Comparison of ENCODE assay signal across 19 cellular contexts in the genomic region with DNA sequence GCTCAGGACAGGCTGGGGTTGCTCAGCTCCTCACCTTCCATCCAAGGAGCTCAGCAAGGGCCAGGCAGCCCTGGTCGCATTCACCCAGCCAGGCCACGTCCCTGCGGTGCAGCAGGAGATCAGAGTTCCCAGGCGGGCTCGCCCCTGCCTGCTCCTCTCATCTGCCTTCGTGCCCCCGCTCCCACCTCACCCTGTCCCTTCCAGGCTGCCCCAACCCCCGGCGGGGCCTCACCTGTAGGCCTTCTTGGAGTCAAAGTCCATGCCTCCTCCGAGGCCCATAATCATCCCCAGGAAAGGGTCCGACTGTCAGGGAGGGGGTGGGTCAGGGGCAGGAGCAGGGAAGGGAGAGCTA. TPM values are rescaled to one million over a fixed set of nuclear protein-coding genes. Genes with fewer than 3 reads are reported as not detected.
DNase-seq lines count a peak whose midpoint lies in the region; ATAC-seq and TF ChIP-seq lines count a peak whose summit lies in the region.
"Had no signal": no experiment of that assay in that cellular context is flagged by ENCODE, and none has a peak within 500 bp of the region (broad histone marks: within the 10 kb centered on the region; RNA-seq: fewer than 3 reads in every experiment).

No MANE protein-coding gene starts in this region.

- DNase-seq in activated naive CD4-positive, alpha-beta T cell treated with anti-CD3 and anti-CD28 coated beads for 36 hours, result no peak
- DNase-seq in activated naive CD4-positive, alpha-beta T cell treated with anti-CD3 and anti-CD28 coated beads, Interleukin-2, amount 50 U/mL, for 16 hours, result no peak
- no peak for DNase-seq in activated naive CD8-positive, alpha-beta T cell treated with anti-CD3 and anti-CD28 coated beads, Interleukin-2, amount 50 U/mL, for 24 hours
- peak; percentile 81 for DNase-seq in spleen
- no peak for DNase-seq in H4 (ENCODE audit: low spot score)
- DNase-seq: Calu3; effector CD4-positive, alpha-beta T cell; kidney glomerular epithelial cell; midbrain; NCI-H187; OCI-M1; stimulated activated CD4-positive, alpha-beta T cell treated with anti-CD3 and anti-CD28 coated beads, Interleukin-2, amount 100 ng/mL, for 48 hours had no signal

- no peak for TF ChIP-seq POLR2A in spleen (IDR thresholded peaks at IDR 0.05)

- 91 to 97% (median 93%) methylated on average over 11 of the region's 11 CpGs for WGBS in spleen, 5 donors

- peaks cover 13% of the 10 kb centered on the region for H3K36me3 Mint-ChIP-seq in activated naive CD4-positive, alpha-beta T cell treated with anti-CD3 and anti-CD28 coated beads for 36 hours (ENCODE audit: low read depth)
- peaks cover 2% of the 10 kb centered on the region for H3K36me3 Mint-ChIP-seq in activated naive CD8-positive, alpha-beta T cell treated with anti-CD3 and anti-CD28 coated beads, Interleukin-2, amount 50 U/mL, for 24 hours (ENCODE audit: low read depth)

- no peak overlapping the region for H3K4me3 Mint-ChIP-seq in activated naive CD4-positive, alpha-beta T cell treated with anti-CD3 and anti-CD28 coated beads for 36 hours
- no peak overlapping the region for H3K4me3 Mint-ChIP-seq in activated naive CD8-positive, alpha-beta T cell treated with anti-CD3 and anti-CD28 coated beads, Interleukin-2, amount 50 U/mL, for 24 hours

- H3K9ac ChIP-seq in OCI-LY1 (ENCODE audit: low read length), result peak overlapping the region; percentile 92; the same call in 1 of the 2 replicates

- H3K27ac Mint-ChIP-seq in activated naive CD4-positive, alpha-beta T cell treated with anti-CD3 and anti-CD28 coated beads for 36 hours, result peak overlapping the region; percentile 99
- H3K27ac Mint-ChIP-seq in activated naive CD8-positive, alpha-beta T cell treated with anti-CD3 and anti-CD28 coated beads, Interleukin-2, amount 50 U/mL, for 24 hours, result peak overlapping the region; percentile 97

- H3K27me3 ChIP-seq in OCI-LY1 (ENCODE audit: insufficient read depth, low read length), result no peaks in the 10 kb centered on the region
- H3K27me3 ChIP-seq in spleen (replicated peaks in 1 of 7), result no peaks in the 10 kb centered on the region

- H3F3A ChIP-seq in OCI-LY1 (ENCODE audit: insufficient read depth, low read length), result no peaks in the 10 kb centered on the region; the same call in 1 of the 2 replicates

- TF ChIP-seq CTCF in OCI-LY1 (IDR thresholded peaks at IDR 0.05; ENCODE audit: low read length), result no peak
- TF ChIP-seq CTCF in spleen (IDR thresholded peaks at IDR 0.05 in 8 of 11, conservative IDR thresholded peaks at IDR 0.05 in 3 of 11), result no peak

- CTCF ChIA-PET in activated naive CD4-positive, alpha-beta T cell treated with anti-CD3 and anti-CD28 coated beads for 36 hours (lab: Charles Lee), result interaction anchor here (0.7 to 5.7 kb wide), 7 partner anchors 9 to 477 kb away, joined by 3 to 54 read pairs (median 5); partner anchors contain the start of genes ECH1, FAM98C, MRPS12 and SARS2

- no peaks in the 10 kb centered on the region for H3K9me2 ChIP-seq in OCI-LY1 (ENCODE audit: low read depth, low read length)

- H3K4me3 ChIP-seq in OCI-LY1 (ENCODE audit: low read depth, low read length, poor library complexity, severe bottlenecking), result no peak overlapping the region
- peak overlapping the region in 1 of 8 donors; percentile 65 for H3K4me3 ChIP-seq in spleen

- H4K20me1 ChIP-seq in OCI-LY1 (ENCODE audit: insufficient read depth, low read length), result no peaks in the 10 kb centered on the region

- no peaks in the 10 kb centered on the region for H3K27me3 Mint-ChIP-seq in activated naive CD4-positive, alpha-beta T cell treated with anti-CD3 and anti-CD28 coated beads for 36 hours (ENCODE audit: low read depth)
- no peaks in the 10 kb centered on the region for H3K27me3 Mint-ChIP-seq in activated naive CD8-positive, alpha-beta T cell treated with anti-CD3 and anti-CD28 coated beads, Interleukin-2, amount 50 U/mL, for 24 hours

- H3K4me1 ChIP-seq in OCI-LY1 (ENCODE audit: insufficient read depth, low read length, severe bottlenecking) (peaks cover 30% of the 10 kb centered on the region), spleen (peaks cover 13 to 44% (median 26%) of the 10 kb centered on the region in 6 donors)

- H2AFZ ChIP-seq in OCI-LY1 (ENCODE audit: low read length), result no peak overlapping the region

- ATAC-seq in activated naive CD8-positive, alpha-beta T cell treated with anti-CD3 and anti-CD28 coated beads, Interleukin-2, amount 50 U/mL, for 24 hours, result no peak
- ATAC-seq in GM21528 (IDR thresholded peaks at IDR 0.05; ENCODE audit: low FRiP score, unreplicated experiment) (no peak), GM18858 (IDR thresholded peaks at IDR 0.05; ENCODE audit: unreplicated experiment) (no peak)
- ATAC-seq: HCT116 had no signal

- intact Hi-C loops in activated naive CD4-positive, alpha-beta T cell treated with anti-CD3 and anti-CD28 coated beads for 36 hours (cut with micrococcal nuclease), result no loop called here
- intact Hi-C loops in spleen (cut with DNase I; ENCODE audit: low total_unique reads), result no loop called here

- peaks cover 29% of the 10 kb centered on the region for H3K4me1 Mint-ChIP-seq in activated naive CD4-positive, alpha-beta T cell treated with anti-CD3 and anti-CD28 coated beads for 36 hours (ENCODE audit: low read depth)
- H3K4me1 Mint-ChIP-seq in activated naive CD8-positive, alpha-beta T cell treated with anti-CD3 and anti-CD28 coated beads, Interleukin-2, amount 50 U/mL, for 24 hours, result peaks cover 29% of the 10 kb centered on the region

- no peaks in the 10 kb centered on the region for H3K79me2 ChIP-seq in OCI-LY1 (ENCODE audit: insufficient read depth, low read length)

- no peaks in the 10 kb centered on the region for H3K9me3 Mint-ChIP-seq in activated naive CD4-positive, alpha-beta T cell treated with anti-CD3 and anti-CD28 coated beads for 36 hours
- H3K9me3 Mint-ChIP-seq in activated naive CD8-positive, alpha-beta T cell treated with anti-CD3 and anti-CD28 coated beads, Interleukin-2, amount 50 U/mL, for 24 hours, result no peaks in the 10 kb centered on the region

- H3K36me3 ChIP-seq in OCI-LY1 (ENCODE audit: insufficient read depth, low read length) (no peaks in the 10 kb centered on the region), spleen (peaks cover 0 to 70% (median 25%) of the 10 kb centered on the region in 6 donors)

- no peak overlapping the region for H3K4me2 ChIP-seq in OCI-LY1 (ENCODE audit: low read length)

- H3K9me3 ChIP-seq in OCI-LY1 (ENCODE audit: low read length) (no peaks in the 10 kb centered on the region), spleen (no peaks in the 10 kb centered on the region)

- peak overlapping the region; percentile 95 for H3K27ac ChIP-seq in OCI-LY1 (ENCODE audit: low read depth, low read length, poor library complexity, severe bottlenecking)
- H3K27ac ChIP-seq in spleen, result peak overlapping the region; percentile 92 to 98 (median 94)

RNA-seq across cellular contexts. Expression of gene RINL, which starts 1.3 kb away (rescaled TPM):
- 100 to 1,000 TPM; 107 to 117 TPM for total RNA-seq in activated naive CD4-positive, alpha-beta T cell treated with anti-CD3 and anti-CD28 coated beads for 36 hours
- total RNA-seq in spleen, result 10 to 100 TPM; 14.5 to 31.3 (median 26.5) TPM
- 10 to 100 TPM; 26.6 to 42.5 (median 36.0) TPM for polyA plus RNA-seq in spleen
- total RNA-seq in H4 (2014; rRNA removed; shearing (Covaris generic)), result 0.23 and 1.2 TPM in 2 replicates

RNA-seq across cellular contexts. Expression of gene SIRT2, which starts 20.0 kb away (rescaled TPM):
- 10 to 100 TPM; 18.2 to 19.6 TPM for total RNA-seq in activated naive CD4-positive, alpha-beta T cell treated with anti-CD3 and anti-CD28 coated beads for 36 hours
- total RNA-seq in spleen, result 10 to 100 TPM; 44.5 to 81.0 (median 61.8) TPM
- polyA plus RNA-seq in spleen, result 10 to 100 TPM; 25.8 to 45.1 (median 30.7) TPM
- 64.6 and 74.6 TPM in 2 replicates for total RNA-seq in H4 (2014; rRNA removed; shearing (Covaris generic))

RNA-seq across cellular contexts. Expression of gene NFKBIB, which starts 20.4 kb away (rescaled TPM):
- total RNA-seq in activated naive CD4-positive, alpha-beta T cell treated with anti-CD3 and anti-CD28 coated beads for 36 hours, result 10 to 100 TPM; 47.2 to 52.7 TPM
- total RNA-seq in spleen, result 10 to 100 TPM; 18.1 to 29.0 (median 21.1) TPM
- 10 to 100 TPM; 22.8 to 33.5 (median 23.5) TPM for polyA plus RNA-seq in spleen
- 19.2 and 19.6 TPM in 2 replicates for total RNA-seq in H4 (2014; rRNA removed; shearing (Covaris generic))

RNA-seq across cellular contexts. Expression of gene HNRNPL, which starts 29.6 kb away (rescaled TPM):
- 100 to 1,000 TPM; 777 to 829 TPM for total RNA-seq in activated naive CD4-positive, alpha-beta T cell treated with anti-CD3 and anti-CD28 coated beads for 36 hours
- 100 to 1,000 TPM; 188 to 357 (median 294) TPM for total RNA-seq in spleen
- 100 to 1,000 TPM; 147 to 175 (median 168) TPM for polyA plus RNA-seq in spleen
- 249 and 281 TPM in 2 replicates for total RNA-seq in H4 (2014; rRNA removed; shearing (Covaris generic))

RNA-seq across cellular contexts. Expression of gene CCER2, which starts 32.6 kb away (rescaled TPM):
- under 1 TPM; 0.26 to 0.44 TPM for total RNA-seq in activated naive CD4-positive, alpha-beta T cell treated with anti-CD3 and anti-CD28 coated beads for 36 hours
- 1 to 10 TPM in 1 of 7 donors, under 1 TPM in 3, not detected in 3; 0.34 to 1.1 (median 0.57) TPM for total RNA-seq in spleen
- polyA plus RNA-seq in spleen, result 1 to 10 TPM in 1 of 3 donors, under 1 TPM in 2; 0.77 to 2.9 (median 0.86) TPM
- not detected in 2 replicates for total RNA-seq in H4 (2014; rRNA removed; shearing (Covaris generic))
- total RNA-seq: HT-29, M059J, SK-MEL-5 had no signal
